Comparison of ENCODE assay signal across 13 cellular contexts in the genomic region with DNA sequence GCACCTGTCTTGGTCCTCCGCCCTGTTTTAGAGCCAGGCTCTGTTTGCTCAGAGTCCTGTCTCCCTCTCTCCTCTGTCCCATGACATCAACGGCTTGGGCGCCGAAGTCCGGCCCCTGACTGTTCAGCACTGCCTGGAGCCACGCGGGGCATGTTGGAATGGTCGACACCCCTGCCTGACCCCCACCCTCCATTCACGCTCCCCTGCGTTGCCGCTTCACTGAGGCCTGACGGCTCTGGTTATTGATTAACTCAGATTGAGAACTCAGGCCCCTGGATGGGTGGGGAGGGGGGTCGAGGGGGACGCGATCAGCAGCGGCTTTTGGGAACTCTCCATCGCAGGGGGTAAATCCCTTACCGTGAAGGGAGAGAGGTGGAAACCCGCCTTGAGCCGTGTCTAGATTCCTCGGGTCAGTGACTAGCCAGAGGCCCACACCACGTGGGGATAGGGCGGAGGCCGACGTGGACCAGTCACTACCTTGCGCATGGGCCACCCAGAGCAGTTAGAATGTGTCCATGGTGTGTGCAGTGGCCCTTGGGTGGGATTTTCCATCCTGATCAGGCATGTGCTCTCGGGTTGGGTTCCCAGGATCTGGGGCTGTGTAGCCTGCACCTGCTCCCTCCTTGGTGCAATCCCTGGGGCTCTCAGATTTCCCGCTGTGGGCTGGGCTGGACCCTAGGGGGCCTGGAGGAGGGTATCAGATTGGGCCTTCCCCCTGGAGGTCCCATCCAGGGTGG. TPM values are rescaled to one million over a fixed set of nuclear protein-coding genes. Genes with fewer than 3 reads are reported as not detected.
A peak's percentile ranks its signal among the peaks of the same experiment; 100 is the strongest.
DNase-seq lines count a peak whose midpoint lies in the region; TF ChIP-seq lines count a peak whose summit lies in the region.
"Had no signal": no experiment of that assay in that cellular context is flagged by ENCODE, and none has a peak within 500 bp of the region (broad histone marks: within the 10 kb centered on the region; RNA-seq: fewer than 3 reads in every experiment).

No MANE protein-coding gene starts in this region.

- peaks cover 17% of the 10 kb centered on the region for H3K4me1 Mint-ChIP-seq in Caco-2 (ENCODE audit: low read depth, unreplicated experiment)
- peaks cover 33% of the 10 kb centered on the region for H3K4me1 Mint-ChIP-seq in progenitor cell of endocrine pancreas (ENCODE audit: low read depth)
- peaks cover 1% of the 10 kb centered on the region for H3K4me1 Mint-ChIP-seq in activated CD4-positive, alpha-beta memory T cell treated with anti-CD3 and anti-CD28 coated beads, Interleukin-2, amount 10 ng/mL, durations not matched to agents 7 days and 5 days

- TF ChIP-seq CTCF in Caco-2 (IDR thresholded peaks at IDR 0.05; ENCODE audit: insufficient read depth in 1 of 2, low read depth in 1 of 2, low read length in 1 of 2, severe bottlenecking in 1 of 2, unreplicated experiment in 1 of 2) = no peak
- TF ChIP-seq CTCF in progenitor cell of endocrine pancreas (IDR thresholded peaks at IDR 0.05; ENCODE audit: unreplicated experiment) = no peak
- TF ChIP-seq CTCF in GM10266 (IDR thresholded peaks at IDR 0.05; ENCODE audit: control insufficient read depth, insufficient read depth, low read depth, missing control alignments) = no peak

- no peaks in the 10 kb centered on the region for H3K9me3 Mint-ChIP-seq in Caco-2 (ENCODE audit: unreplicated experiment)
- H3K9me3 Mint-ChIP-seq in progenitor cell of endocrine pancreas (ENCODE audit: low read depth) = no peaks in the 10 kb centered on the region
- no peaks in the 10 kb centered on the region for H3K9me3 Mint-ChIP-seq in activated CD4-positive, alpha-beta memory T cell treated with anti-CD3 and anti-CD28 coated beads, Interleukin-2, amount 10 ng/mL, durations not matched to agents 7 days and 5 days
- H3K9me3 Mint-ChIP-seq: effector memory CD8-positive, alpha-beta T cell had no signal

- CTCF ChIA-PET in Caco-2 (lab: Charles Lee) = no interaction called here
- CTCF ChIA-PET in activated CD4-positive, alpha-beta memory T cell treated with anti-CD3 and anti-CD28 coated beads, Interleukin-2, amount 10 ng/mL, durations not matched to agents 7 days and 5 days (lab: Charles Lee) = no interaction called here

- BruUV-seq in Caco-2 (replicated peaks; lab: Mats Ljungman, UMichigan) = no TSS peak

- H3K9me3 ChIP-seq in Caco-2 (no peaks in the 10 kb centered on the region), SK-N-MC (ENCODE audit: low read depth, low read length) (no peaks in the 10 kb centered on the region), iPS-15b (ENCODE audit: control insufficient read depth, insufficient read depth, low read length) (no peaks in the 10 kb centered on the region), MG63 (no peaks in the 10 kb centered on the region)
- H3K9me3 ChIP-seq in effector memory CD4-positive, alpha-beta T cell (ENCODE audit: control insufficient read depth, low read length) = no peaks in the 10 kb centered on the region

- peak overlapping the region; percentile 41 for H3K27ac Mint-ChIP-seq in Caco-2 (ENCODE audit: unreplicated experiment)
- H3K27ac Mint-ChIP-seq in progenitor cell of endocrine pancreas = peak overlapping the region; percentile 79
- H3K27ac Mint-ChIP-seq in activated CD4-positive, alpha-beta memory T cell treated with anti-CD3 and anti-CD28 coated beads, Interleukin-2, amount 10 ng/mL, durations not matched to agents 7 days and 5 days = no peak overlapping the region
- H3K27ac Mint-ChIP-seq: effector memory CD8-positive, alpha-beta T cell had no signal

- intact Hi-C loops in Caco-2 (cut with micrococcal nuclease; ENCODE audit: unreplicated experiment) = loop anchor here (2.0 kb wide), 1 partner anchor 19 kb away; no protein-coding TSS in a partner anchor

- H3K36me3 Mint-ChIP-seq in Caco-2 (ENCODE audit: insufficient read depth, unreplicated experiment) (peaks cover 18% of the 10 kb centered on the region), progenitor cell of endocrine pancreas (ENCODE audit: insufficient read depth) (no peaks in the 10 kb centered on the region)
- H3K36me3 Mint-ChIP-seq in activated CD4-positive, alpha-beta memory T cell treated with anti-CD3 and anti-CD28 coated beads, Interleukin-2, amount 10 ng/mL, durations not matched to agents 7 days and 5 days (ENCODE audit: low read depth) = no peaks in the 10 kb centered on the region

- DNase-seq in Caco-2 (peak; percentile 51 to 59), SK-N-MC (ENCODE audit: low read depth, low spot score) (no peak), progenitor cell of endocrine pancreas (ENCODE audit: low spot score, unreplicated experiment) (no peak), MG63 (no peak), GM10266 (ENCODE audit: extremely low spot score) (no peak)
- no peak for DNase-seq in effector memory CD4-positive, alpha-beta T cell
- DNase-seq in activated CD4-positive, alpha-beta memory T cell treated with anti-CD3 and anti-CD28 coated beads, Interleukin-2, amount 10 ng/mL, durations not matched to agents 7 days and 5 days = no peak
- DNase-seq: activated gamma-delta T cell; effector memory CD8-positive, alpha-beta T cell; MM.1S; stimulated activated naive CD4-positive, alpha-beta T cell; T1000 had no signal

- H3K9ac ChIP-seq in SK-N-MC (ENCODE audit: insufficient read length) (no peak overlapping the region), iPS-15b (ENCODE audit: low read depth, low read length) (no peak overlapping the region)

- H3K27me3 ChIP-seq in Caco-2 (replicated peaks; ENCODE audit: control insufficient read depth, insufficient read depth, low read length) (no peaks in the 10 kb centered on the region), iPS-15b (ENCODE audit: control insufficient read depth, insufficient read depth, low read length) (peaks cover 27% of the 10 kb centered on the region), MG63 (peaks cover 11% of the 10 kb centered on the region; the same call in 1 of the 2 replicates)
- H3K27me3 ChIP-seq in effector memory CD4-positive, alpha-beta T cell (replicated peaks; ENCODE audit: control insufficient read depth, insufficient read depth, low read length, poor library complexity, severe bottlenecking) = peaks cover 12% of the 10 kb centered on the region

- peaks cover 22% of the 10 kb centered on the region; the same call in 1 of the 2 replicates for H3K4me1 ChIP-seq in Caco-2
- peaks cover 4% of the 10 kb centered on the region for H3K4me1 ChIP-seq in iPS-15b (ENCODE audit: control insufficient read depth, insufficient read depth, low read length)
- peaks cover 5% of the 10 kb centered on the region for H3K4me1 ChIP-seq in effector memory CD4-positive, alpha-beta T cell (ENCODE audit: control insufficient read depth, insufficient read depth, low read length, poor library complexity, severe bottlenecking)

- POLR2A ChIA-PET in Caco-2 (lab: Charles Lee) = interaction anchor here (2.0 kb wide), 1 partner anchor 25 kb away, joined by 19 read pairs; no protein-coding TSS in a partner anchor
- POLR2A ChIA-PET in activated CD4-positive, alpha-beta memory T cell treated with anti-CD3 and anti-CD28 coated beads, Interleukin-2, amount 10 ng/mL, durations not matched to agents 7 days and 5 days (lab: Charles Lee) = no interaction called here

- H3K4me3 Mint-ChIP-seq in Caco-2 (ENCODE audit: unreplicated experiment) = peak overlapping the region; percentile 84
- peak overlapping the region; percentile 79 for H3K4me3 Mint-ChIP-seq in progenitor cell of endocrine pancreas (ENCODE audit: low read depth)
- H3K4me3 Mint-ChIP-seq in activated CD4-positive, alpha-beta memory T cell treated with anti-CD3 and anti-CD28 coated beads, Interleukin-2, amount 10 ng/mL, durations not matched to agents 7 days and 5 days = no peak overlapping the region

- H3K27me3 Mint-ChIP-seq in Caco-2 (ENCODE audit: insufficient read depth, unreplicated experiment) (no peaks in the 10 kb centered on the region), progenitor cell of endocrine pancreas (peaks cover 41% of the 10 kb centered on the region)
- peaks cover 46% of the 10 kb centered on the region for H3K27me3 Mint-ChIP-seq in activated CD4-positive, alpha-beta memory T cell treated with anti-CD3 and anti-CD28 coated beads, Interleukin-2, amount 10 ng/mL, durations not matched to agents 7 days and 5 days

- H3K4me3 ChIP-seq in Caco-2 (ENCODE audit: low read depth, low read length) (peak overlapping the region; percentile 71), SK-N-MC (peak overlapping the region; percentile 81; the same call in 1 of the 2 replicates), iPS-15b (ENCODE audit: low read depth, low read length) (peak overlapping the region; percentile 60), MG63 (no peak overlapping the region)
- H3K4me3 ChIP-seq in effector memory CD4-positive, alpha-beta T cell (ENCODE audit: insufficient read depth, low read depth, low read length, poor library complexity, severe bottlenecking) = no peak overlapping the region

- no peak overlapping the region for H3K27ac ChIP-seq in SK-N-MC
- no peak overlapping the region for H3K27ac ChIP-seq in effector memory CD4-positive, alpha-beta T cell (ENCODE audit: insufficient read depth, low read length, poor library complexity, severe bottlenecking)

- H3K36me3 ChIP-seq in Caco-2 (ENCODE audit: control insufficient read depth, insufficient read depth, low read length) (no peaks in the 10 kb centered on the region), SK-N-MC (ENCODE audit: insufficient read depth, low read length) (no peaks in the 10 kb centered on the region), iPS-15b (ENCODE audit: control insufficient read depth, insufficient read depth, low read length) (no peaks in the 10 kb centered on the region), MG63 (no peaks in the 10 kb centered on the region)
- H3K36me3 ChIP-seq in effector memory CD4-positive, alpha-beta T cell (ENCODE audit: control insufficient read depth, insufficient read depth, low read length) = no peaks in the 10 kb centered on the region

RNA-seq across cellular contexts. Expression of gene SMTNL2, which starts 1.0 kb away (rescaled TPM):
- total RNA-seq in Caco-2 (2022) = 38.8 and 39.3 TPM in 2 replicates
- 8.3 and 8.6 TPM in 2 replicates for total RNA-seq in progenitor cell of endocrine pancreas
- total RNA-seq in activated CD4-positive, alpha-beta memory T cell treated with anti-CD3 and anti-CD28 coated beads, Interleukin-2, amount 10 ng/mL, durations not matched to agents 7 days and 5 days = not detected
- total RNA-seq in MG63 (2014; rRNA removed; shearing (Covaris generic); ENCODE audit: low replicate concordance) = not detected in 2 replicates

RNA-seq across cellular contexts. Expression of gene GGT6, which starts 25.0 kb away (rescaled TPM):
- total RNA-seq in Caco-2 (2022) (not detected in 2 replicates), progenitor cell of endocrine pancreas (not detected in 2 replicates)
- not detected for total RNA-seq in activated CD4-positive, alpha-beta memory T cell treated with anti-CD3 and anti-CD28 coated beads, Interleukin-2, amount 10 ng/mL, durations not matched to agents 7 days and 5 days
- not detected in 2 replicates for total RNA-seq in MG63 (2014; rRNA removed; shearing (Covaris generic); ENCODE audit: low replicate concordance)

RNA-seq across cellular contexts. Expression of gene MYBBP1A, which starts 30.2 kb away (rescaled TPM):
- total RNA-seq in Caco-2 (2022) (44.5 and 47.4 TPM in 2 replicates), progenitor cell of endocrine pancreas (55.2 and 55.6 TPM in 2 replicates)
- 10 to 100 TPM; 36.7 to 37.7 TPM for total RNA-seq in activated CD4-positive, alpha-beta memory T cell treated with anti-CD3 and anti-CD28 coated beads, Interleukin-2, amount 10 ng/mL, durations not matched to agents 7 days and 5 days
- total RNA-seq in MG63 (2014; rRNA removed; shearing (Covaris generic); ENCODE audit: low replicate concordance) = 34.0 and 63.2 TPM in 2 replicates

RNA-seq across cellular contexts. Expression of gene ALOX15, which starts 56.1 kb away (rescaled TPM):
- total RNA-seq in Caco-2 (2022) = 0.21 and 0.50 TPM in 2 replicates
- 0.33 and 0.69 TPM in 2 replicates for total RNA-seq in progenitor cell of endocrine pancreas
- total RNA-seq in activated CD4-positive, alpha-beta memory T cell treated with anti-CD3 and anti-CD28 coated beads, Interleukin-2, amount 10 ng/mL, durations not matched to agents 7 days and 5 days = not detected
- total RNA-seq in MG63 (2014; rRNA removed; shearing (Covaris generic); ENCODE audit: low replicate concordance) = not detected in 2 replicates

Comparison
In these comparisons a context has a peak if more than half of its experiments do, and no peak if none do; other contexts are left out.
1. DNase-seq: peak in Caco-2 (2 of 2); none in SK-N-MC (single experiment), progenitor cell of endocrine pancreas (single experiment), effector memory CD4-positive, alpha-beta T cell (0 of 3), activated CD4-positive, alpha-beta memory T cell treated with anti-CD3 and anti-CD28 coated beads, Interleukin-2, amount 10 ng/mL, durations not matched to agents 7 days and 5 days (single experiment), MG63 (single experiment) and GM10266 (single experiment).
2. H3K4me3 ChIP-seq: peak in Caco-2 (single experiment), SK-N-MC (single experiment) and iPS-15b (single experiment); none in effector memory CD4-positive, alpha-beta T cell (single experiment) and MG63 (single experiment).